8 cellular contexts compared by ENCODE assay signal in the genomic region with DNA sequence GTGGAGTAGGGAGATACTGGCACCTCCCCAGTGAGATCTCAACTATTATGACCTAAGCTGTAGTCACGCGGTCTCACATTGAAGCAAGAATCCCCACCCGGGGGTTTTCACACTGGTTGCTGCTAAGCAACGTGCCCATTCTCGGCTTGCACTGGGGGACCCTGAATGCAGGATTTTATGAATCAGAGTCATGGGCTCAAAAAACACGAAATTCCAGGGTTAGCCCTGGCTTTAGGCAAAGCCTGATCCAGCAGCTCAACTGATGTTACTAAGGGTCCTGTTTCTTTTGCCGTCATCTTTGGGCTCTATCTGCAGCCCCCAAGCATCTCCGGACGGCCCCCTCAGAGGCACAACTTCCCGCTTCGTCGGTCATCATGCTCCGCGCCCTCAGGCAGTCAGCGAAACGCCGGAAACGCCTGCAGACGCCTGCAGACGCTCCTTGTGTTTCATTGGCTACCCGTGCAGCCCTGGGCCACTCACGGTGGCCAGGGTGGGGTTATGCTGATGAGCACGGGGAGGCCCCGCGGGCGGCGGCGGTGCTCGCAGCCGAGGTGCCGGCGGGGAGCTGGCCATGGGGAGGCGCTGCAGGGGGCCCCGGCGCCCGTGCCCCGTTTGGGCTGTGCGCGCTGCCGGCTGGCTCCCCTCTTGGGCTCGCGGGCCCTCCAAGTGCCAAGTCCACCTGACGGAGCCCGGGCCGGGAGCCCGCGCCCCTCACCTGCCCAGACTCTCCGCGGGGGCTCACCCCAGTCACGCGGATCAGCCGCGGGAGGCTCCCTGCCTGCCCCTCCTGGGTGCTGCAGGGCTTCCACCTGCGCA. TPM values are rescaled to one million over a fixed set of nuclear protein-coding genes. Genes with fewer than 3 reads are reported as not detected.
A peak's percentile ranks its signal among the peaks of the same experiment; 100 is the strongest.
DNase-seq lines count a peak whose midpoint lies in the region; ATAC-seq lines count a peak whose summit lies in the region.

No MANE protein-coding gene starts in this region.

- peak; percentile 98 for ATAC-seq in GM21825 (IDR thresholded peaks at IDR 0.05; ENCODE audit: unreplicated experiment)

- no peaks in the 10 kb centered on the region for H3K9me2 ChIP-seq in Karpas-422 (replicated peaks; ENCODE audit: insufficient read depth, low read length)

- no peak overlapping the region for H2BK120ac ChIP-seq in neuronal stem cell (ENCODE audit: low read depth, low read length)

- H3K27me3 ChIP-seq in Karpas-422 (ENCODE audit: low read length) = no peaks in the 10 kb centered on the region
- H3K27me3 ChIP-seq in neuronal stem cell (ENCODE audit: control insufficient read depth in 3 of 3, insufficient read depth in 3 of 3, low read depth in 1 of 3, low read length in 3 of 3) = no peaks in the 10 kb centered on the region

- peak overlapping the region; percentile 97 for H3K18ac ChIP-seq in neuronal stem cell (ENCODE audit: low read length)

- H3K36me3 ChIP-seq in Karpas-422 (ENCODE audit: insufficient read depth, low read length) = no peaks in the 10 kb centered on the region
- H3K36me3 ChIP-seq in neuronal stem cell (replicated peaks in 1 of 2; ENCODE audit: control insufficient read depth in 2 of 2, insufficient read depth in 2 of 2, low read length in 2 of 2) = peaks cover 0 to 60% of the 10 kb centered on the region in 2 donors

- H3K27ac ChIP-seq in Karpas-422 (ENCODE audit: low read length) (no peak overlapping the region), neuronal stem cell (replicated peaks; ENCODE audit: low read length) (no peak overlapping the region)

- H3K4ac ChIP-seq in neuronal stem cell (ENCODE audit: low read length) = no peak overlapping the region

- H4K20me1 ChIP-seq in Karpas-422 (ENCODE audit: insufficient read depth, low read depth, low read length) = no peaks in the 10 kb centered on the region

- H3K79me2 ChIP-seq in Karpas-422 (ENCODE audit: low read length) = no peaks in the 10 kb centered on the region

- peak; percentile 88 for DNase-seq in EH (ENCODE audit: low read depth)
- peak; percentile 97 for DNase-seq in Karpas-422
- peak; percentile 82 for DNase-seq in RPMI8226
- peak; percentile 96 for DNase-seq in activated effector memory CD4-positive, alpha-beta T cell treated with anti-CD3 and anti-CD28 coated beads, Interleukin-2, amount 50 U/mL, for 16 hours
- peak; percentile 91 for DNase-seq in foreskin melanocyte
- DNase-seq in neuronal stem cell (ENCODE audit: low spot score) = peak; percentile 73
- DNase-seq in stromal cell of bone marrow (ENCODE audit: low read depth) = peak; percentile 41

- no peak overlapping the region for H3K14ac ChIP-seq in neuronal stem cell (ENCODE audit: low read length)

- H2BK15ac ChIP-seq in neuronal stem cell (ENCODE audit: low read length) = peak overlapping the region; percentile 82

- H3K4me3 ChIP-seq in Karpas-422 (ENCODE audit: low read length) (peak overlapping the region; percentile 51), neuronal stem cell (ENCODE audit: low read length in 2 of 2) (peak overlapping the region in 1 of 2 donors; percentile 79)

- H3K4me2 ChIP-seq in Karpas-422 (ENCODE audit: low read depth, low read length, poor library complexity, severe bottlenecking) (peak overlapping the region; percentile 65), neuronal stem cell (ENCODE audit: insufficient read depth, low read length, poor library complexity, severe bottlenecking) (peak overlapping the region; percentile 84)

- no peak overlapping the region for H2AK5ac ChIP-seq in neuronal stem cell (ENCODE audit: low read depth, low read length)

- H3K4me1 ChIP-seq in Karpas-422 (ENCODE audit: low read length) (peaks cover 13% of the 10 kb centered on the region), neuronal stem cell (ENCODE audit: control insufficient read depth in 2 of 2, insufficient read depth in 1 of 2, low read depth in 1 of 2, low read length in 2 of 2) (peaks cover 0 to 2% of the 10 kb centered on the region in 2 donors)

- H2AFZ ChIP-seq in Karpas-422 (ENCODE audit: low read length) (peak overlapping the region; percentile 92), neuronal stem cell (ENCODE audit: low read length) (no peak overlapping the region)

- no peak overlapping the region for H2BK5ac ChIP-seq in neuronal stem cell (ENCODE audit: low read length)

- H2BK12ac ChIP-seq in neuronal stem cell (ENCODE audit: low read length) = no peak overlapping the region

- WGBS in neuronal stem cell (ENCODE audit: extremely low coverage in 2 of 2, insufficient read length in 2 of 2, insufficient replicate concordance in 1 of 2), 2 donors = no CpG with 5 or more reads among the region's 54 CpGs

- H4K91ac ChIP-seq in neuronal stem cell (ENCODE audit: low read depth, low read length, poor library complexity) = no peak overlapping the region

- H3K23ac ChIP-seq in neuronal stem cell (ENCODE audit: low read depth, low read length, poor library complexity) = no peak overlapping the region

- no peaks in the 10 kb centered on the region for H3K9me3 ChIP-seq in Karpas-422 (ENCODE audit: low read length)
- peaks cover 0 to 7% of the 10 kb centered on the region in 2 donors for H3K9me3 ChIP-seq in neuronal stem cell (replicated peaks in 1 of 2; ENCODE audit: control insufficient read depth in 2 of 2, insufficient read depth in 1 of 2, low read depth in 1 of 2, low read length in 2 of 2)

- H4K8ac ChIP-seq in neuronal stem cell (ENCODE audit: low read depth, low read length) = no peak overlapping the region

- H3K9ac ChIP-seq in Karpas-422 (ENCODE audit: low read length) = peak overlapping the region; percentile 58
- H3K9ac ChIP-seq in neuronal stem cell (ENCODE audit: low read depth, low read length, poor library complexity) = no peak overlapping the region

- no peaks in the 10 kb centered on the region for H3K79me1 ChIP-seq in neuronal stem cell (ENCODE audit: low read depth, low read length)

RNA-seq across cellular contexts. Expression of a gene that starts 25.8 kb away (rescaled TPM):
- total RNA-seq in Karpas-422 (2014; rRNA removed; shearing (Covaris generic); ENCODE audit: low replicate concordance) = not detected in 2 replicates
- 0.96 TPM for polyA plus RNA-seq in neuronal stem cell (2013, experiment 1 of 2)
- 0.93 TPM for polyA plus RNA-seq in neuronal stem cell (2013, experiment 2 of 2)

RNA-seq across cellular contexts. Expression of a gene that starts 33.1 kb away (rescaled TPM):
- total RNA-seq in Karpas-422 (2014; rRNA removed; shearing (Covaris generic); ENCODE audit: low replicate concordance) = not detected in 2 replicates
- polyA plus RNA-seq in neuronal stem cell (2013, experiment 1 of 2) = 5.9 TPM
- 7.3 TPM for polyA plus RNA-seq in neuronal stem cell (2013, experiment 2 of 2)

RNA-seq across cellular contexts. Expression of a gene that starts 33.6 kb away (rescaled TPM):
- total RNA-seq in Karpas-422 (2014; rRNA removed; shearing (Covaris generic); ENCODE audit: low replicate concordance) = not detected in 2 replicates
- polyA plus RNA-seq in neuronal stem cell (2013, experiment 1 of 2) = not detected
- polyA plus RNA-seq in neuronal stem cell (2013, experiment 2 of 2) = not detected

Comparison
In these comparisons a context has a peak if more than half of its experiments do, and no peak if none do; other contexts are left out.
1. DNase-seq: peak in every context shown above with its lines; median percentile 97 in Karpas-422; 96 in activated effector memory CD4-positive, alpha-beta T cell treated with anti-CD3 and anti-CD28 coated beads, Interleukin-2, amount 50 U/mL, for 16 hours; 91 in foreskin melanocyte; 88 in EH; 82 in RPMI8226; 73 in neuronal stem cell; 41 in stromal cell of bone marrow.